In the genomic region with DNA sequence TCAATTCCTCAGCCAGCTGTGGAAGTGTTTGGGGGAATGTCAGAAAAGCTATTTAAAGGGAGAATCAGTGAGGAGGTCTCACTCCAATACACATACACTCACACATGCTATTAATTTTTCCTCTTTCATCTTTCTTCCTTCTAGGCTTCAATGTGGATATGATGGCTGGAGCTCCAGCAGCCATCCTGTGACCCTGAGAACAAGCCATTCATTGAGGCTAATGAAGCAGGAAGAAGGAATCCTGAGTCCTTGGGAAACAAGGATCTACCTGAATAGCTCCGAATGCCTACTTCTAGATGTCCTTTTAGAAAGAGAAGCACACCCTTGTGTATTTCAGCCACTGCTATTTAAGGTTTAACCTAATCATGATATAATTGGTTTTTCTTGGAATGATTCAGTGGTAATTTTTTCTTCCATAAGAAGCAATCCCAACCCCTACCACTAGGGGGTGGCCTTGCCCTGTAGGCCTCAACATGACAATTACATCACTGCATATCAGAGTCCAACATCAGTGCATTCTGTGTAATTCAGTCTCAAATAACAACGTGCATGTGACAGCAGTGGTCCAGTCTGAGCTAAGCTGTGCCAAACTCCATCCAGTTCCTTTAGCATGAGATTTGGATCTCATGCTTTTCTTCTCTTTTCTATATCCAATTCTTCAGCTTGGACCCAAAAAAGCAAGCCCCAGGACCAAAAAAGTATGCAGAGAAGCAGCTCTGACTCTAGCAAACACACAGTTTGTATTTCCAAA, we compare ENCODE assay signal across 1 cellular context.
A peak's percentile ranks its signal among the peaks of the same experiment; 100 is the strongest.
TF ChIP-seq lines count a peak whose summit lies in the region.

No MANE protein-coding gene starts in this region.

TF ChIP-seq in SK-N-SH, 30 proteins besides CTCF, POLR2A, EP300 and RAD21 (continued from another document):
- no peak for TF ChIP-seq IRF3 (IDR thresholded peaks at IDR 0.05; ENCODE audit: low read depth, low read length)
- no peak for TF ChIP-seq YY1 (IDR thresholded peaks at IDR 0.05; ENCODE audit: low read depth)
- TF ChIP-seq TEAD4 (IDR thresholded peaks at IDR 0.05; ENCODE audit: borderline replicate concordance, insufficient read depth), result no peak
- TF ChIP-seq GATA2 (CRISPR knock-in tag; IDR thresholded peaks at IDR 0.05), result peak; percentile 65
- TF ChIP-seq, protein P1, sequence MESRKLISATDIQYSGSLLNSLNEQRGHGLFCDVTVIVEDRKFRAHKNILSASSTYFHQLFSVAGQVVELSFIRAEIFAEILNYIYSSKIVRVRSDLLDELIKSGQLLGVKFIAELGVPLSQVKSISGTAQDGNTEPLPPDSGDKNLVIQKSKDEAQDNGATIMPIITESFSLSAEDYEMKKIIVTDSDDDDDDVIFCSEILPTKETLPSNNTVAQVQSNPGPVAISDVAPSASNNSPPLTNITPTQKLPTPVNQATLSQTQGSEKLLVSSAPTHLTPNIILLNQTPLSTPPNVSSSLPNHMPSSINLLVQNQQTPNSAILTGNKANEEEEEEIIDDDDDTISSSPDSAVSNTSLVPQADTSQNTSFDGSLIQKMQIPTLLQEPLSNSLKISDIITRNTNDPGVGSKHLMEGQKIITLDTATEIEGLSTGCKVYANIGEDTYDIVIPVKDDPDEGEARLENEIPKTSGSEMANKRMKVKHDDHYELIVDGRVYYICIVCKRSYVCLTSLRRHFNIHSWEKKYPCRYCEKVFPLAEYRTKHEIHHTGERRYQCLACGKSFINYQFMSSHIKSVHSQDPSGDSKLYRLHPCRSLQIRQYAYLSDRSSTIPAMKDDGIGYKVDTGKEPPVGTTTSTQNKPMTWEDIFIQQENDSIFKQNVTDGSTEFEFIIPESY (IDR thresholded peaks at IDR 0.05; ENCODE audit: borderline replicate concordance, low read depth), result no peak
- peak; percentile 15; the same call in 1 of the 2 replicates for TF ChIP-seq TCF12 (IDR thresholded peaks at IDR 0.05)
- TF ChIP-seq USF2 (IDR thresholded peaks at IDR 0.05; ENCODE audit: borderline replicate concordance, low read depth, low read length), result no peak
- TF ChIP-seq SIN3A (IDR thresholded peaks at IDR 0.05; ENCODE audit: borderline replicate concordance, low read depth, low read length), result 0 out of 2 replicates have a peak, but pooled peaks have one; percentile 23
- TF ChIP-seq FOSL2 (IDR thresholded peaks at IDR 0.05; ENCODE audit: borderline replicate concordance, low read depth), result no peak; the same call in 1 of the 2 replicates
- no peak for TF ChIP-seq JUND (IDR thresholded peaks at IDR 0.05)
- TF ChIP-seq RXRA (IDR thresholded peaks at IDR 0.05; ENCODE audit: borderline replicate concordance, low read depth), result no peak
- no peak for TF ChIP-seq NRF1 (IDR thresholded peaks at IDR 0.05; ENCODE audit: low read depth, low read length)
- no peak for TF ChIP-seq MEF2A (IDR thresholded peaks at IDR 0.05; ENCODE audit: borderline replicate concordance, low read depth)
- TF ChIP-seq NFIC (IDR thresholded peaks at IDR 0.05; ENCODE audit: borderline replicate concordance), result peak; percentile 17; the same call in 1 of the 2 replicates
- TF ChIP-seq EZH2phosphoT487 (IDR thresholded peaks at IDR 0.05; ENCODE audit: borderline replicate concordance, low read depth), result no peak
- no peak for TF ChIP-seq RFX5 (IDR thresholded peaks at IDR 0.05; ENCODE audit: low read length)
- TF ChIP-seq FOXM1 (IDR thresholded peaks at IDR 0.05; ENCODE audit: low read depth), result no peak
- TF ChIP-seq FOXJ3 (CRISPR knock-in tag; IDR thresholded peaks at IDR 0.05), result no peak
- no peak for TF ChIP-seq RCOR1 (IDR thresholded peaks at IDR 0.05; ENCODE audit: low read length)
- no peak for TF ChIP-seq GABPA (IDR thresholded peaks at IDR 0.05; ENCODE audit: low read depth)
- no peak for TF ChIP-seq POLR2AphosphoS5 (IDR thresholded peaks at IDR 0.05; ENCODE audit: low read depth, low read length)
